In the genomic region with DNA sequence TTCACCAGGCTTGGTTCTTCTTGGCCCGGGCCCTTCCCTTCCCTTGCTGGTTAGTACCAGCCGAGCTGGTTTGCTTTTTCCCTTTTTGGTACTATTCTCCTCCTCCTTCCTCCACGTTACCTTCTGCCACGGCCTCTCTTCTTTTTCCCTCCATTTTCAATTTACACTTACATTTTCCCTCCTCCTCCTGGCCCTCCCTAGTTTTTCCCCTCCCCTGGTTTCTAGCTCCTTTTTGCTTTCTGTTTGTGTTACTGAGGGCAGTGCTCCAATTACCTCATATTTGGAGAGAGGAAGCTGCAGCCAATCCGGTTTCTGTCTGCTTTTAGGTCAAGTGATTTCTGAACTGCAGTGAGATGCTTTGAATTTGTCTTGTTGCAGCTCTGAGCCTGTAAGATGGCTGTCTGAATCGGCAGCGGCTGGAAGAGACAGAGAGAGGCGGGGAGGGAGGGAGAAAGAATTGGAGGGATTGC, we compare ENCODE assay signal across 8 cellular contexts.
DNase-seq lines count a peak whose midpoint lies in the region; ATAC-seq and TF ChIP-seq lines count a peak whose summit lies in the region.

No MANE protein-coding gene starts in this region.

- no peak for TF ChIP-seq CTCF in mucosa of descending colon (IDR thresholded peaks at IDR 0.05)

- peak overlapping the region; percentile 70 for H3K9ac ChIP-seq in HUES64 (ENCODE audit: low read depth, low read length)

- CTCF ChIA-PET in T-cell (lab: Charles Lee) = interaction anchor here (0.5 to 14.4 kb wide), 4 partner anchors 9 to 651 kb away, joined by 3 to 364 read pairs (median 7); no protein-coding TSS in a partner anchor

- peak overlapping the region; percentile 72 to 76 (median 73) for H3K4me3 Mint-ChIP-seq in T-cell

- no peaks in the 10 kb centered on the region for H3K27me3 ChIP-seq in HUES64 (ENCODE audit: insufficient read depth, low read length)

- POLR2A ChIA-PET in T-cell (lab: Charles Lee) = interaction anchor here in 1 of 2 donors (0.6 kb wide), 1 partner anchor 137 kb away, joined by 13 read pairs; no protein-coding TSS in a partner anchor

- peaks cover 20% of the 10 kb centered on the region for H3K36me3 Mint-ChIP-seq in T-cell

- peak in 3 of 4 experiments; percentile 55 to 62 (median 58) for ATAC-seq in T-cell (replicated peaks in 1 of 4)
- ATAC-seq in mucosa of descending colon = peak; percentile 46
- no peak for ATAC-seq in HG03520 (IDR thresholded peaks at IDR 0.05; ENCODE audit: unreplicated experiment)
- no peak for ATAC-seq in GM18868 (IDR thresholded peaks at IDR 0.05; ENCODE audit: unreplicated experiment)

- no peaks in the 10 kb centered on the region for H3K27me3 Mint-ChIP-seq in T-cell

- intact Hi-C loops in mucosa of descending colon (cut with DNase I, micrococcal nuclease) = loop anchor here in 1 of 2 donors (10.0 kb wide), 1 partner anchor 163 kb away; no protein-coding TSS in a partner anchor

- no peaks in the 10 kb centered on the region for H3K9me3 Mint-ChIP-seq in T-cell

- peak overlapping the region; percentile 45 for H3K4me3 ChIP-seq in HUES64 (ENCODE audit: low read length)
- no peak overlapping the region for H3K4me3 ChIP-seq in mucosa of descending colon

- WGBS in HUES64 = 17% methylated on average over 8 of the region's 8 CpGs

- H3K27ac ChIP-seq in HUES64 (ENCODE audit: low read depth, low read length) = peak overlapping the region; percentile 81

- DNase-seq in DMS153 (lab: John Stamatoyannopoulos, UW) (peak; percentile 91), T-cell (peak in 3 of 34 experiments; percentile 6 to 13 (median 9)), epidermal melanocyte (ENCODE audit: insufficient read length, low spot score) (peak; percentile 24), mucosa of descending colon (peak in 1 of 3 donors; percentile 37), ureter (ENCODE audit: low spot score) (peak; percentile 59)

- peaks cover 78 to 90% (median 82%) of the 10 kb centered on the region in 3 donors for H3K4me1 Mint-ChIP-seq in T-cell

- peaks cover 6% of the 10 kb centered on the region; the same call in 1 of the 2 replicates for H3K36me3 ChIP-seq in HUES64 (ENCODE audit: insufficient read depth, low read length)
- no peaks in the 10 kb centered on the region for H3K36me3 ChIP-seq in mucosa of descending colon (ENCODE audit: low read depth)

- H3K4me1 ChIP-seq in HUES64 (ENCODE audit: insufficient read depth, low read length) (peaks cover 53% of the 10 kb centered on the region), mucosa of descending colon (ENCODE audit: low read depth) (peaks cover 12% of the 10 kb centered on the region)

- no peaks in the 10 kb centered on the region for H3K9me3 ChIP-seq in HUES64 (ENCODE audit: insufficient read depth, low read depth, low read length)
- no peaks in the 10 kb centered on the region for H3K9me3 ChIP-seq in mucosa of descending colon

- H3K27ac Mint-ChIP-seq in T-cell = peak overlapping the region; percentile 69 to 93

Comparison
In these comparisons a context has a peak if more than half of its experiments do, and no peak if none do; other contexts are left out.
1. ATAC-seq: peak in T-cell (3 of 4) and mucosa of descending colon (single experiment); none in HG03520 (single experiment) and GM18868 (single experiment).